Comparison of ENCODE assay signal across 26 cellular contexts in the genomic region with DNA sequence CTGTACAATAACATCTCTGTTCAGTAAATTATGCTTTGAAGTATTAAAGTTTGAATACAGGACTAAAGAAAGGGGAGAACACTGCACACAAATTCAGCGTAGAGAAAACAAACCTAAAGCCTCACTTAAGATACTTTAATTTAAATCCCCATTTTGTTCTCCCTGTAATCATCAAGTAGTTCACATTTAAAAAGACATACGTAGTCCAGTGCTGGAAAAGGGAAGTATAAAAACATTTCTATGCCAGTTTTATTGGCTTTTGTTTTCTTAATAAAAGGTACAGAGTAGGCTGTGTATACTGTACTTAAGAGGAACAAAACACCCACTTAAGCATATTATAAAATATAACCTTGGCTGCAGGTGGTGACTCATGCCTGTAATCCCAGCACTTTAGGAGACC.
"Had no signal": no experiment of that assay in that cellular context is flagged by ENCODE, and none has a peak within 500 bp of the region (broad histone marks: within the 10 kb centered on the region; RNA-seq: fewer than 3 reads in every experiment).

No MANE protein-coding gene starts in this region.

- FAIRE-seq: bronchial epithelial cell had no signal

- ATAC-seq: activated CD4-positive, alpha-beta T cell treated with anti-CD3 and anti-CD28 coated beads for 36 hours; activated CD8-positive, alpha-beta memory T cell treated with anti-CD3 and anti-CD28 coated beads, Interleukin-2, amount 10 ng/mL, durations not matched to agents 7 days and 5 days; activated CD8-positive, alpha-beta T cell treated with anti-CD3 and anti-CD28 coated beads, Interleukin-2, amount 10 ng/mL, durations not matched to agents 7 days and 5 days; activated naive CD4-positive, alpha-beta T cell treated with anti-CD3 and anti-CD28 coated beads, Interleukin-2, amount 50 U/mL, for 72 hours; effector memory CD8-positive, alpha-beta T cell; foreskin keratinocyte; gastrocnemius medialis; heart right ventricle had no signal

- DNase-seq: activated CD4-positive, alpha-beta memory T cell treated with anti-CD3 and anti-CD28 coated beads for 36 hours; activated CD4-positive, alpha-beta T cell treated with anti-CD3 and anti-CD28 coated beads for 36 hours; activated CD4-positive, alpha-beta T cell treated with anti-CD3 and anti-CD28 coated beads, Interleukin-2, amount 10 ng/mL, durations not matched to agents 24 days and 14 days; activated CD4-positive, CD25-positive, alpha-beta regulatory T cell; activated CD4-positive, CD25-positive, alpha-beta regulatory T cell treated with anti-CD3 and anti-CD28 coated beads, Interleukin-2, amount 50 U/mL, for 72 hours; activated CD8-positive, alpha-beta memory T cell treated with anti-CD3 and anti-CD28 coated beads, Interleukin-2, amount 10 ng/mL, durations not matched to agents 7 days and 5 days; activated CD8-positive, alpha-beta memory T cell treated with anti-CD3 and anti-CD28 coated beads, Interleukin-2, amount 50 U/mL, for 4 hours; activated CD8-positive, alpha-beta T cell treated with anti-CD3 and anti-CD28 coated beads, Interleukin-2, amount 10 ng/mL, durations not matched to agents 7 days and 5 days; activated gamma-delta T cell; activated naive CD4-positive, alpha-beta T cell; activated naive CD4-positive, alpha-beta T cell treated with anti-CD3 and anti-CD28 coated beads, Interleukin-2, amount 10 ng/mL, durations not matched to agents 7 days and 5 days; activated naive CD8-positive, alpha-beta T cell treated with anti-CD3 and anti-CD28 coated beads, Interleukin-2, amount 10 ng/mL, durations not matched to agents 7 days and 5 days; activated T-cell treated with anti-CD3 and anti-CD28 coated beads, Interleukin-2, amount 50 U/mL, for 1 hour; activated T-cell treated with anti-CD3 and anti-CD28 coated beads, Interleukin-2, amount 50 U/mL, for 48 hours; brain microvascular endothelial cell; cortex of kidney; dermis blood vessel endothelial cell; effector CD4-positive, alpha-beta T cell; effector memory CD8-positive, alpha-beta T cell; erythroblast; foreskin keratinocyte; gastrocnemius medialis; heart right ventricle; T1000 had no signal
